In genomic region chr17:78366109-78366848, GRCh38 we compare ENCODE assay signal across 13 cellular contexts. TPM values are rescaled to one million over a fixed set of nuclear protein-coding genes. Genes with fewer than 3 reads are reported as not detected.
DNase-seq lines count a peak whose midpoint lies in the region; ATAC-seq and TF ChIP-seq lines count a peak whose summit lies in the region.
"Had no signal": no experiment of that assay in that cellular context is flagged by ENCODE, and none has a peak within 500 bp of the region (broad histone marks: within the 10 kb centered on the region; RNA-seq: fewer than 3 reads in every experiment).

No MANE protein-coding gene starts in this region.

- ATAC-seq in HG03139 (IDR thresholded peaks at IDR 0.05; ENCODE audit: unreplicated experiment) (no peak), HG03442 (IDR thresholded peaks at IDR 0.05; ENCODE audit: unreplicated experiment) (no peak)
- ATAC-seq: activated T-cell treated with anti-CD3 and anti-CD28 coated beads, Interleukin-2, amount 50 U/mL, for 72 hours had no signal

- peak overlapping the region; percentile 58 for H3K4me3 Mint-ChIP-seq in osteocyte (ENCODE audit: unreplicated experiment)
- H3K4me3 Mint-ChIP-seq: naive B cell had no signal

- H3K27me3 Mint-ChIP-seq in osteocyte (ENCODE audit: unreplicated experiment) = no peaks in the 10 kb centered on the region

- H3K36me3 Mint-ChIP-seq in osteocyte (ENCODE audit: unreplicated experiment) = no peaks in the 10 kb centered on the region
- H3K36me3 Mint-ChIP-seq: naive B cell had no signal

- no peak for TF ChIP-seq CTCF in osteocyte (IDR thresholded peaks at IDR 0.05)

- DNase-seq in DMS53 (lab: John Stamatoyannopoulos, UW) (peak; percentile 70), MV-4-11 (lab: John Stamatoyannopoulos, UW) (peak; percentile 34), fibroblast of peridontal ligament (ENCODE audit: extremely low read depth) (peak; percentile 75), osteocyte (ENCODE audit: extremely low spot score, unreplicated experiment) (peak; percentile 94), NCI-H1048 (lab: John Stamatoyannopoulos, UW) (no peak)
- DNase-seq in stimulated activated CD8-positive, alpha-beta memory T cell treated with anti-CD3 and anti-CD28 coated beads, Interleukin-4, amount 100 ng/mL, for 48 hours = no peak
- DNase-seq: activated T-cell treated with anti-CD3 and anti-CD28 coated beads, Interleukin-2, amount 50 U/mL, for 72 hours; C1 segment of cervical spinal cord; naive B cell; NCI-H2029 treated with DMSO at 0.1 percent for 48 hours; T-helper 2 cell had no signal

- peak overlapping the region; percentile 98 for H3K27ac Mint-ChIP-seq in osteocyte (ENCODE audit: unreplicated experiment)
- H3K27ac Mint-ChIP-seq: activated T-cell treated with anti-CD3 and anti-CD28 coated beads, Interleukin-2, amount 50 U/mL, for 72 hours had no signal

- peaks cover 57% of the 10 kb centered on the region for H3K4me1 Mint-ChIP-seq in osteocyte (ENCODE audit: unreplicated experiment)

- H3K9me3 Mint-ChIP-seq in osteocyte (ENCODE audit: unreplicated experiment) = no peaks in the 10 kb centered on the region
- H3K9me3 Mint-ChIP-seq: activated T-cell treated with anti-CD3 and anti-CD28 coated beads, Interleukin-2, amount 50 U/mL, for 72 hours; naive B cell had no signal

RNA-seq across cellular contexts. Expression of gene SOCS3, which starts 6.4 kb away (rescaled TPM):
- total RNA-seq in osteocyte = 79.1 and 86.4 TPM in 2 replicates

RNA-seq across cellular contexts. Expression of gene PGS1, which starts 12.2 kb away (rescaled TPM):
- total RNA-seq in osteocyte = 52.7 and 53.0 TPM in 2 replicates

Comparison
In these comparisons a context has a peak if more than half of its experiments do, and no peak if none do; other contexts are left out.
1. DNase-seq: peak in DMS53 (single experiment), MV-4-11 (single experiment), fibroblast of peridontal ligament (single experiment) and osteocyte (single experiment); none in NCI-H1048 (single experiment) and stimulated activated CD8-positive, alpha-beta memory T cell treated with anti-CD3 and anti-CD28 coated beads, Interleukin-4, amount 100 ng/mL, for 48 hours (single experiment).